In genomic region chr9:84953797-84954695, GRCh38 we compare ENCODE assay signal across 8 cellular contexts.
DNase-seq lines count a peak whose midpoint lies in the region; ATAC-seq lines count a peak whose summit lies in the region.

No MANE protein-coding gene starts in this region.

- ATAC-seq in GM19035 (IDR thresholded peaks at IDR 0.05; ENCODE audit: unreplicated experiment), result peak; percentile 98
- peak; percentile 99 for ATAC-seq in HG03135 (IDR thresholded peaks at IDR 0.05; ENCODE audit: unreplicated experiment)
- ATAC-seq in activated T-helper 17 cell treated with anti-CD3 and anti-CD28 coated beads, Interleukin-2, amount 50 U/mL, for 72 hours (replicated peaks), result peak; percentile 80
- peak; percentile 92 for ATAC-seq in Right ventricle myocardium inferior

- peaks cover 9% of the 10 kb centered on the region for H3K27me3 Mint-ChIP-seq in activated T-helper 17 cell treated with anti-CD3 and anti-CD28 coated beads, Interleukin-2, amount 50 U/mL, for 72 hours

- no peaks in the 10 kb centered on the region for H3K36me3 Mint-ChIP-seq in activated T-helper 17 cell treated with anti-CD3 and anti-CD28 coated beads, Interleukin-2, amount 50 U/mL, for 72 hours (ENCODE audit: low read depth)

- peaks cover 5% of the 10 kb centered on the region for H3K4me1 Mint-ChIP-seq in activated T-helper 17 cell treated with anti-CD3 and anti-CD28 coated beads, Interleukin-2, amount 50 U/mL, for 72 hours

- H3K27ac Mint-ChIP-seq in activated T-helper 17 cell treated with anti-CD3 and anti-CD28 coated beads, Interleukin-2, amount 50 U/mL, for 72 hours, result no peak overlapping the region

- H3K4me3 Mint-ChIP-seq in activated T-helper 17 cell treated with anti-CD3 and anti-CD28 coated beads, Interleukin-2, amount 50 U/mL, for 72 hours, result no peak overlapping the region

- intact Hi-C loops in Right ventricle myocardium inferior (cut with DNase I), result loop anchor here (2.0 to 5.0 kb wide), 2 partner anchors 257 to 557 kb away; no protein-coding TSS in a partner anchor
- intact Hi-C loops in posterior vena cava (cut with DNase I), result loop anchor here (10.0 kb wide), 3 partner anchors 259 to 559 kb away; no protein-coding TSS in a partner anchor

- H3K9me3 Mint-ChIP-seq in activated T-helper 17 cell treated with anti-CD3 and anti-CD28 coated beads, Interleukin-2, amount 50 U/mL, for 72 hours, result no peaks in the 10 kb centered on the region

- DNase-seq in COLO829 (ENCODE audit: low spot score) (peak; percentile 76), NCI-H460 (ENCODE audit: extremely low read depth, low read depth) (peak; percentile 57), Right ventricle myocardium inferior (ENCODE audit: missing footprints) (peak; percentile 88), posterior vena cava (ENCODE audit: low spot score) (peak; percentile 94), NCI-H524 treated with DMSO at 0.1 percent for 48 hours (lab: John Stamatoyannopoulos, UW) (no peak)
